Comparison of ENCODE assay signal across 18 cellular contexts in genomic region chr15:81146006-81146405, GRCh38. TPM values are rescaled to one million over a fixed set of nuclear protein-coding genes. Genes with fewer than 3 reads are reported as not detected.
"Had no signal": no experiment of that assay in that cellular context is flagged by ENCODE, and none has a peak within 500 bp of the region (broad histone marks: within the 10 kb centered on the region; RNA-seq: fewer than 3 reads in every experiment).

No MANE protein-coding gene starts in this region.

- H3K4me1 Mint-ChIP-seq: activated T-helper 17 cell treated with anti-CD3 and anti-CD28 coated beads, Interleukin-2, amount 50 U/mL, for 72 hours; T-cell had no signal

- ATAC-seq: activated T-helper 17 cell treated with anti-CD3 and anti-CD28 coated beads, Interleukin-2, amount 50 U/mL, for 72 hours; mucosa of descending colon; naive thymus-derived CD8-positive, alpha-beta T cell; stimulated activated memory B cell treated with anti-CD40 and anti-IgM and Interleukin-4, amounts not matched to agents 10 μg/mL and 1 μg/mL and 100 μg/mL, for 72 hours; T-cell had no signal

- H3K36me3 Mint-ChIP-seq: naive thymus-derived CD8-positive, alpha-beta T cell; stimulated activated memory B cell treated with anti-CD40 and anti-IgM and Interleukin-4, amounts not matched to agents 10 μg/mL and 1 μg/mL and 100 μg/mL, for 72 hours; T-cell had no signal

- DNase-seq: activated CD4-positive, alpha-beta T cell treated with anti-CD3 and anti-CD28 coated beads for 1 hour; activated CD4-positive, alpha-beta T cell treated with anti-CD3 and anti-CD28 coated beads, Interleukin-2, amount 50 U/mL, for 4 hours; activated naive CD4-positive, alpha-beta T cell treated with Interleukin-2 at 50 U/mL for 16 hours; activated T-cell treated with anti-CD3 and anti-CD28 coated beads for 4 hours; colonic mucosa; islet precursor cell; mucosa of descending colon; naive thymus-derived CD8-positive, alpha-beta T cell; retina; stimulated activated CD4-positive, alpha-beta T cell treated with anti-CD3 and anti-CD28 coated beads, Interleukin-2, amount 100 ng/mL, for 48 hours; T-cell; T-helper 9 cell; transverse colon had no signal

- H3K27ac ChIP-seq: colonic mucosa, esophagus muscularis mucosa, parathyroid adenoma, transverse colon, vagina had no signal

- H3K9me3 Mint-ChIP-seq: activated T-helper 17 cell treated with anti-CD3 and anti-CD28 coated beads, Interleukin-2, amount 50 U/mL, for 72 hours; naive thymus-derived CD8-positive, alpha-beta T cell; stimulated activated memory B cell treated with anti-CD40 and anti-IgM and Interleukin-4, amounts not matched to agents 10 μg/mL and 1 μg/mL and 100 μg/mL, for 72 hours; T-cell had no signal

- H3K27ac Mint-ChIP-seq: activated T-helper 17 cell treated with anti-CD3 and anti-CD28 coated beads, Interleukin-2, amount 50 U/mL, for 72 hours; naive thymus-derived CD8-positive, alpha-beta T cell; stimulated activated memory B cell treated with anti-CD40 and anti-IgM and Interleukin-4, amounts not matched to agents 10 μg/mL and 1 μg/mL and 100 μg/mL, for 72 hours; T-cell had no signal

- H3K4me3 Mint-ChIP-seq: activated T-helper 17 cell treated with anti-CD3 and anti-CD28 coated beads, Interleukin-2, amount 50 U/mL, for 72 hours; naive thymus-derived CD8-positive, alpha-beta T cell; stimulated activated memory B cell treated with anti-CD40 and anti-IgM and Interleukin-4, amounts not matched to agents 10 μg/mL and 1 μg/mL and 100 μg/mL, for 72 hours; T-cell had no signal

RNA-seq across cellular contexts. Expression of gene CFAP161, which starts 11.9 kb away (rescaled TPM):
- total RNA-seq: transverse colon had no signal
